In genomic region chr1:167472729-167473529, GRCh38 we compare ENCODE assay signal across 11 cellular contexts. TPM values are rescaled to one million over a fixed set of nuclear protein-coding genes. Genes with fewer than 3 reads are reported as not detected.
DNase-seq lines count a peak whose midpoint lies in the region; ATAC-seq, FAIRE-seq and TF ChIP-seq lines count a peak whose summit lies in the region.
"Had no signal": no experiment of that assay in that cellular context is flagged by ENCODE, and none has a peak within 500 bp of the region (broad histone marks: within the 10 kb centered on the region; RNA-seq: fewer than 3 reads in every experiment).

No MANE protein-coding gene starts in this region.

- H3K27me3 Mint-ChIP-seq in activated CD4-positive, alpha-beta T cell treated with anti-CD3 and anti-CD28 coated beads, Interleukin-2, amount 10 ng/mL, durations not matched to agents 7 days and 5 days = no peaks in the 10 kb centered on the region
- H3K27me3 Mint-ChIP-seq in activated naive CD8-positive, alpha-beta T cell treated with anti-CD3 and anti-CD28 coated beads, Interleukin-2, amount 50 U/mL, for 24 hours = no peaks in the 10 kb centered on the region

- H3K9me3 ChIP-seq in Loucy (ENCODE audit: insufficient read depth, low read depth, low read length) = no peaks in the 10 kb centered on the region
- H3K9me3 ChIP-seq: psoas muscle, thoracic aorta had no signal

- no peak overlapping the region for H2AFZ ChIP-seq in Loucy (ENCODE audit: low read length)

- no peaks in the 10 kb centered on the region for H3K9me2 ChIP-seq in Loucy (replicated peaks; ENCODE audit: low read depth, low read length)

- peaks cover 5% of the 10 kb centered on the region for H3K9me3 Mint-ChIP-seq in activated CD4-positive, alpha-beta T cell treated with anti-CD3 and anti-CD28 coated beads, Interleukin-2, amount 10 ng/mL, durations not matched to agents 7 days and 5 days
- H3K9me3 Mint-ChIP-seq in activated naive CD8-positive, alpha-beta T cell treated with anti-CD3 and anti-CD28 coated beads, Interleukin-2, amount 50 U/mL, for 24 hours = no peaks in the 10 kb centered on the region

- H3K4me3 Mint-ChIP-seq in activated CD4-positive, alpha-beta T cell treated with anti-CD3 and anti-CD28 coated beads, Interleukin-2, amount 10 ng/mL, durations not matched to agents 7 days and 5 days = no peak overlapping the region
- H3K4me3 Mint-ChIP-seq in activated naive CD8-positive, alpha-beta T cell treated with anti-CD3 and anti-CD28 coated beads, Interleukin-2, amount 50 U/mL, for 24 hours = peak overlapping the region; percentile 64

- peaks cover 89% of the 10 kb centered on the region for H3K79me2 ChIP-seq in Loucy (ENCODE audit: insufficient read depth, low read length)

- H3K9ac ChIP-seq in Loucy (ENCODE audit: low read depth, low read length, poor library complexity, severe bottlenecking) = peak overlapping the region; percentile 16

- H3K36me3 ChIP-seq in Loucy (ENCODE audit: insufficient read depth, low read length) = peaks cover 11% of the 10 kb centered on the region; the same call in 1 of the 2 replicates
- H3K36me3 ChIP-seq: thoracic aorta had no signal

- POLR2A ChIA-PET in activated CD4-positive, alpha-beta T cell treated with anti-CD3 and anti-CD28 coated beads, Interleukin-2, amount 10 ng/mL, durations not matched to agents 7 days and 5 days (lab: Charles Lee) = no interaction called here

- no peaks in the 10 kb centered on the region for H3K27me3 ChIP-seq in Loucy (ENCODE audit: insufficient read depth, low read length, poor library complexity, severe bottlenecking)

- peak overlapping the region; percentile 51 for H3K4me2 ChIP-seq in Loucy (ENCODE audit: low read depth, low read length, poor library complexity, severe bottlenecking)

- CTCF ChIA-PET in activated CD4-positive, alpha-beta T cell treated with anti-CD3 and anti-CD28 coated beads, Interleukin-2, amount 10 ng/mL, durations not matched to agents 7 days and 5 days (lab: Charles Lee) = interaction anchor here (1.0 to 1.3 kb wide), 6 partner anchors 11 to 253 kb away, joined by 3 to 6 read pairs (median 4); partner anchors contain the start of gene CREG1

- TF ChIP-seq CTCF in Loucy (conservative IDR thresholded peaks at IDR 0.05; ENCODE audit: low read length) = no peak

- peaks cover 30% of the 10 kb centered on the region for H3K4me1 ChIP-seq in Loucy (ENCODE audit: insufficient read depth, low read length, poor library complexity, severe bottlenecking)
- H3K4me1 ChIP-seq: psoas muscle had no signal

- no peak for FAIRE-seq in H54 (lab: Jason Lieb, UNC)

- H3K4me3 ChIP-seq in Loucy (ENCODE audit: low read length, poor library complexity, severe bottlenecking) = no peak overlapping the region
- H3K4me3 ChIP-seq: psoas muscle, thoracic aorta had no signal

- ATAC-seq in activated naive CD8-positive, alpha-beta T cell treated with anti-CD3 and anti-CD28 coated beads, Interleukin-2, amount 50 U/mL, for 24 hours = peak; percentile 67
- ATAC-seq: psoas muscle had no signal

- H3K36me3 Mint-ChIP-seq in activated CD4-positive, alpha-beta T cell treated with anti-CD3 and anti-CD28 coated beads, Interleukin-2, amount 10 ng/mL, durations not matched to agents 7 days and 5 days (ENCODE audit: low read depth) = peaks cover 59% of the 10 kb centered on the region
- H3K36me3 Mint-ChIP-seq in activated naive CD8-positive, alpha-beta T cell treated with anti-CD3 and anti-CD28 coated beads, Interleukin-2, amount 50 U/mL, for 24 hours (ENCODE audit: low read depth) = peaks cover 31% of the 10 kb centered on the region

- 0 out of 2 replicates have a peak, but pooled peaks cover 4% of the 10 kb centered on the region for H3F3A ChIP-seq in Loucy (ENCODE audit: low read depth)

- TF ChIP-seq POLR2A in H54 (IDR thresholded peaks at IDR 0.05; ENCODE audit: low read depth, low read length) = no peak

- H3K27ac Mint-ChIP-seq in activated CD4-positive, alpha-beta T cell treated with anti-CD3 and anti-CD28 coated beads, Interleukin-2, amount 10 ng/mL, durations not matched to agents 7 days and 5 days = peak overlapping the region; percentile 81
- peak overlapping the region; percentile 85 for H3K27ac Mint-ChIP-seq in activated naive CD8-positive, alpha-beta T cell treated with anti-CD3 and anti-CD28 coated beads, Interleukin-2, amount 50 U/mL, for 24 hours

- no peak for DNase-seq in activated CD4-positive, alpha-beta T cell treated with anti-CD3 and anti-CD28 coated beads, Interleukin-2, amount 10 ng/mL, durations not matched to agents 7 days and 5 days
- peak; percentile 60 for DNase-seq in activated naive CD8-positive, alpha-beta T cell treated with anti-CD3 and anti-CD28 coated beads, Interleukin-2, amount 50 U/mL, for 24 hours
- DNase-seq in stimulated activated CD4-positive, alpha-beta T cell treated with anti-CD3 and anti-CD28 coated beads, Interleukin-4, amount 100 ng/mL, for 1 hour = peak; percentile 60
- DNase-seq in H54 (ENCODE audit: insufficient read length, low spot score) (no peak), HPDE6-E6E7 (ENCODE audit: extremely low spot score) (no peak), iPS-NIHi7 (ENCODE audit: extremely low spot score) (no peak)
- DNase-seq: NCI-H187 treated with DMSO at 0.1 percent for 48 hours, psoas muscle had no signal

- H3K4me1 Mint-ChIP-seq in activated CD4-positive, alpha-beta T cell treated with anti-CD3 and anti-CD28 coated beads, Interleukin-2, amount 10 ng/mL, durations not matched to agents 7 days and 5 days = peaks cover 84% of the 10 kb centered on the region
- H3K4me1 Mint-ChIP-seq in activated naive CD8-positive, alpha-beta T cell treated with anti-CD3 and anti-CD28 coated beads, Interleukin-2, amount 50 U/mL, for 24 hours = peaks cover 79% of the 10 kb centered on the region

- H4K20me1 ChIP-seq in Loucy (ENCODE audit: insufficient read depth, low read length, poor library complexity, severe bottlenecking) = peaks cover 21% of the 10 kb centered on the region

RNA-seq across cellular contexts. Expression of gene CD247, which starts 45.4 kb away (rescaled TPM):
- 100 to 1,000 TPM; 251 to 261 TPM for total RNA-seq in activated CD4-positive, alpha-beta T cell treated with anti-CD3 and anti-CD28 coated beads, Interleukin-2, amount 10 ng/mL, durations not matched to agents 7 days and 5 days
- total RNA-seq: fibroblast of villous mesenchyme had no signal

Comparison
In these comparisons a context has a peak if more than half of its experiments do, and no peak if none do; other contexts are left out.
1. DNase-seq: peak in activated naive CD8-positive, alpha-beta T cell treated with anti-CD3 and anti-CD28 coated beads, Interleukin-2, amount 50 U/mL, for 24 hours (single experiment) and stimulated activated CD4-positive, alpha-beta T cell treated with anti-CD3 and anti-CD28 coated beads, Interleukin-4, amount 100 ng/mL, for 1 hour (single experiment); none in activated CD4-positive, alpha-beta T cell treated with anti-CD3 and anti-CD28 coated beads, Interleukin-2, amount 10 ng/mL, durations not matched to agents 7 days and 5 days (single experiment), H54 (single experiment), HPDE6-E6E7 (single experiment) and iPS-NIHi7 (single experiment).